1 cellular context compared by ENCODE assay signal in the genomic region with DNA sequence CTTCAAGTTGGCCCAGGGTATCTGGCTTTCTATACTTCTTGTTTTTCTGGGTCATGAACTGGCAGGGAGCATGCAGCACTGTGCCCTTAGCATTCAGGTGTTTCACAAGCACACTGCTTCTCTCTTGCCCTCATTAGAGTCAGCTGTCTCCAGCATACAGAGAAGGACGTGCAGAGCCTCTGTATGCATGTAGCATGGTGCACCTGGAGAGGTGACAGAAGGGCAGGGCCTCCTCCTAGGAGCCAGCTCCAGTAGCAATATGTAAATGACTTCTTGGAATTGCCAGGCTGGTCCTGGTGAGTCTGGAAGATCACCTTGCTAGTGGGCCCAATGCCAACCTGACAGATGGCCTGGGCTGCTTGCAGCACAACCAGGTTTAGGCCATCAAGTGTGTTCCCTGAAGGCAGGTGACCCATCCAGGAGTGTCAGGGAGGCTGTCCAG.
TF ChIP-seq lines count a peak whose summit lies in the region.

No MANE protein-coding gene starts in this region.

TF ChIP-seq in K562, 482 proteins besides CTCF, POLR2A, EP300 and RAD21:
- TF ChIP-seq, protein P1, sequence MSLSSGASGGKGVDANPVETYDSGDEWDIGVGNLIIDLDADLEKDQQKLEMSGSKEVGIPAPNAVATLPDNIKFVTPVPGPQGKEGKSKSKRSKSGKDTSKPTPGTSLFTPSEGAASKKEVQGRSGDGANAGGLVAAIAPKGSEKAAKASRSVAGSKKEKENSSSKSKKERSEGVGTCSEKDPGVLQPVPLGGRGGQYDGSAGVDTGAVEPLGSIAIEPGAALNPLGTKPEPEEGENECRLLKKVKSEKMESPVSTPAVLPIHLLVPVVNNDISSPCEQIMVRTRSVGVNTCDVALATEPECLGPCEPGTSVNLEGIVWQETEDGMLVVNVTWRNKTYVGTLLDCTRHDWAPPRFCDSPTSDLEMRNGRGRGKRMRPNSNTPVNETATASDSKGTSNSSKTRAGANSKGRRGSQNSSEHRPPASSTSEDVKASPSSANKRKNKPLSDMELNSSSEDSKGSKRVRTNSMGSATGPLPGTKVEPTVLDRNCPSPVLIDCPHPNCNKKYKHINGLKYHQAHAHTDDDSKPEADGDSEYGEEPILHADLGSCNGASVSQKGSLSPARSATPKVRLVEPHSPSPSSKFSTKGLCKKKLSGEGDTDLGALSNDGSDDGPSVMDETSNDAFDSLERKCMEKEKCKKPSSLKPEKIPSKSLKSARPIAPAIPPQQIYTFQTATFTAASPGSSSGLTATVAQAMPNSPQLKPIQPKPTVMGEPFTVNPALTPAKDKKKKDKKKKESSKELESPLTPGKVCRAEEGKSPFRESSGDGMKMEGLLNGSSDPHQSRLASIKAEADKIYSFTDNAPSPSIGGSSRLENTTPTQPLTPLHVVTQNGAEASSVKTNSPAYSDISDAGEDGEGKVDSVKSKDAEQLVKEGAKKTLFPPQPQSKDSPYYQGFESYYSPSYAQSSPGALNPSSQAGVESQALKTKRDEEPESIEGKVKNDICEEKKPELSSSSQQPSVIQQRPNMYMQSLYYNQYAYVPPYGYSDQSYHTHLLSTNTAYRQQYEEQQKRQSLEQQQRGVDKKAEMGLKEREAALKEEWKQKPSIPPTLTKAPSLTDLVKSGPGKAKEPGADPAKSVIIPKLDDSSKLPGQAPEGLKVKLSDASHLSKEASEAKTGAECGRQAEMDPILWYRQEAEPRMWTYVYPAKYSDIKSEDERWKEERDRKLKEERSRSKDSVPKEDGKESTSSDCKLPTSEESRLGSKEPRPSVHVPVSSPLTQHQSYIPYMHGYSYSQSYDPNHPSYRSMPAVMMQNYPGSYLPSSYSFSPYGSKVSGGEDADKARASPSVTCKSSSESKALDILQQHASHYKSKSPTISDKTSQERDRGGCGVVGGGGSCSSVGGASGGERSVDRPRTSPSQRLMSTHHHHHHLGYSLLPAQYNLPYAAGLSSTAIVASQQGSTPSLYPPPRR (CRISPR knock-in tag; IDR thresholded peaks at IDR 0.05; ENCODE audit: borderline replicate concordance): no peak
- TF ChIP-seq, protein P2, sequence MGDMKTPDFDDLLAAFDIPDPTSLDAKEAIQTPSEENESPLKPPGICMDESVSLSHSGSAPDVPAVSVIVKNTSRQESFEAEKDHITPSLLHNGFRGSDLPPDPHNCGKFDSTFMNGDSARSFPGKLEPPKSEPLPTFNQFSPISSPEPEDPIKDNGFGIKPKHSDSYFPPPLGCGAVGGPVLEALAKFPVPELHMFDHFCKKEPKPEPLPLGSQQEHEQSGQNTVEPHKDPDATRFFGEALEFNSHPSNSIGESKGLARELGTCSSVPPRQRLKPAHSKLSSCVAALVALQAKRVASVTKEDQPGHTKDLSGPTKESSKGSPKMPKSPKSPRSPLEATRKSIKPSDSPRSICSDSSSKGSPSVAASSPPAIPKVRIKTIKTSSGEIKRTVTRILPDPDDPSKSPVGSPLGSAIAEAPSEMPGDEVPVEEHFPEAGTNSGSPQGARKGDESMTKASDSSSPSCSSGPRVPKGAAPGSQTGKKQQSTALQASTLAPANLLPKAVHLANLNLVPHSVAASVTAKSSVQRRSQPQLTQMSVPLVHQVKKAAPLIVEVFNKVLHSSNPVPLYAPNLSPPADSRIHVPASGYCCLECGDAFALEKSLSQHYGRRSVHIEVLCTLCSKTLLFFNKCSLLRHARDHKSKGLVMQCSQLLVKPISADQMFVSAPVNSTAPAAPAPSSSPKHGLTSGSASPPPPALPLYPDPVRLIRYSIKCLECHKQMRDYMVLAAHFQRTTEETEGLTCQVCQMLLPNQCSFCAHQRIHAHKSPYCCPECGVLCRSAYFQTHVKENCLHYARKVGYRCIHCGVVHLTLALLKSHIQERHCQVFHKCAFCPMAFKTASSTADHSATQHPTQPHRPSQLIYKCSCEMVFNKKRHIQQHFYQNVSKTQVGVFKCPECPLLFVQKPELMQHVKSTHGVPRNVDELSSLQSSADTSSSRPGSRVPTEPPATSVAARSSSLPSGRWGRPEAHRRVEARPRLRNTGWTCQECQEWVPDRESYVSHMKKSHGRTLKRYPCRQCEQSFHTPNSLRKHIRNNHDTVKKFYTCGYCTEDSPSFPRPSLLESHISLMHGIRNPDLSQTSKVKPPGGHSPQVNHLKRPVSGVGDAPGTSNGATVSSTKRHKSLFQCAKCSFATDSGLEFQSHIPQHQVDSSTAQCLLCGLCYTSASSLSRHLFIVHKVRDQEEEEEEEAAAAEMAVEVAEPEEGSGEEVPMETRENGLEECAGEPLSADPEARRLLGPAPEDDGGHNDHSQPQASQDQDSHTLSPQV (IDR thresholded peaks at IDR 0.05): 0 out of 2 replicates have a peak, but pooled peaks have one; percentile 30
- no peak for TF ChIP-seq NBN (IDR thresholded peaks at IDR 0.05; ENCODE audit: low read depth)
- TF ChIP-seq ELF1 (tag; IDR thresholded peaks at IDR 0.05): 0 out of 2 replicates have a peak, but pooled peaks have one; percentile 6
- no peak for TF ChIP-seq ZNF586 (CRISPR knock-in tag; conservative IDR thresholded peaks at IDR 0.05)
- TF ChIP-seq NFIC (IDR thresholded peaks at IDR 0.05): peak; percentile 49; the same call in 1 of the 2 replicates
- TF ChIP-seq SMAD2 (IDR thresholded peaks at IDR 0.05; ENCODE audit: low read depth, low read length): no peak
- no peak for TF ChIP-seq POLR3A (IDR thresholded peaks at IDR 0.05; ENCODE audit: borderline replicate concordance, extremely low read depth, insufficient read depth, insufficient read length)
- no peak for TF ChIP-seq ZNF717 (CRISPR knock-in tag; IDR thresholded peaks at IDR 0.05)
- TF ChIP-seq ZFX (CRISPR knock-in tag; IDR thresholded peaks at IDR 0.05): peak; percentile 21; the same call in 1 of the 2 replicates
- TF ChIP-seq HDAC1 (IDR thresholded peaks at IDR 0.05): 0 out of 4 replicates have a peak, but pooled peaks of 1 of the 2 experiments have one; percentile 20
- no peak for TF ChIP-seq ETV1 (tag; conservative IDR thresholded peaks at IDR 0.05; ENCODE audit: low read depth)
